ENCODE assay signal across 1 cellular context in genomic region chr16:11909653-11910551, GRCh38.
TF ChIP-seq lines count a peak whose summit lies in the region.

No MANE protein-coding gene starts in this region.

TF ChIP-seq in endothelial cell of umbilical vein, 7 proteins besides CTCF, POLR2A, EP300 and RAD21:
- TF ChIP-seq FOS (IDR thresholded peaks at IDR 0.05; ENCODE audit: borderline replicate concordance, insufficient read depth, low read length) (no peak), POLR2AphosphoS5 (IDR thresholded peaks at IDR 0.05; ENCODE audit: insufficient read depth, low read depth, low read length) (no peak), JUN (IDR thresholded peaks at IDR 0.05; ENCODE audit: borderline replicate concordance, insufficient read depth, insufficient read length, low read depth) (no peak), EZH2 (IDR thresholded peaks at IDR 0.05; ENCODE audit: borderline replicate concordance, low read depth, low read length, severe bottlenecking) (no peak), GATA2 (IDR thresholded peaks at IDR 0.05; ENCODE audit: insufficient read depth, insufficient read length, low read depth, low read length) (no peak), MAX (IDR thresholded peaks at IDR 0.05; ENCODE audit: insufficient read depth, insufficient read length) (no peak), MYC (IDR thresholded peaks at IDR 0.05; ENCODE audit: low read depth, low read length) (no peak)
TF ChIP-seq in endothelial cell of umbilical vein: peak in this region for 0.
